Comparison of ENCODE assay signal across 2 cellular contexts in the genomic region with DNA sequence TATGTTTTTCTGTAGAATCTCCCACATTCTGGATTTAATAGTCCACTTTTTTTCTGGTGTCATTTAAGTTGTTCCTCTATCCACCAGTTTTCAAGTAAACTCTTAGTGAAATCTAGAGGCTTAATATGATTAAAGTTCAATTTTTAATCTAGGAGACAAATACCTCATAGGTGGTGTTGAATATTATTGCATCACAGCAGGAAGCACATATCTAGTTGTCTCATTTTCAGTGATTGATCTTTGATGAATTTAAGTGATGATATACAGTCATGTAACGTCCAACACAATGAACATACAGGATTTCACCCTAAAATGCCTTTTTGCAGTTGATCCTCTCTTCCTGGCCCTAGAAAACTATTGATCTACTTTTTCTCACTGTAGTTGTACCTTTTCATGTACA.
A peak's percentile ranks its signal among the peaks of the same experiment; 100 is the strongest.
TF ChIP-seq lines count a peak whose summit lies in the region.

No MANE protein-coding gene starts in this region.

TF ChIP-seq in A549, 52 proteins besides CTCF, POLR2A, EP300 and RAD21 (continued from another document):
- TF ChIP-seq, protein P1, sequence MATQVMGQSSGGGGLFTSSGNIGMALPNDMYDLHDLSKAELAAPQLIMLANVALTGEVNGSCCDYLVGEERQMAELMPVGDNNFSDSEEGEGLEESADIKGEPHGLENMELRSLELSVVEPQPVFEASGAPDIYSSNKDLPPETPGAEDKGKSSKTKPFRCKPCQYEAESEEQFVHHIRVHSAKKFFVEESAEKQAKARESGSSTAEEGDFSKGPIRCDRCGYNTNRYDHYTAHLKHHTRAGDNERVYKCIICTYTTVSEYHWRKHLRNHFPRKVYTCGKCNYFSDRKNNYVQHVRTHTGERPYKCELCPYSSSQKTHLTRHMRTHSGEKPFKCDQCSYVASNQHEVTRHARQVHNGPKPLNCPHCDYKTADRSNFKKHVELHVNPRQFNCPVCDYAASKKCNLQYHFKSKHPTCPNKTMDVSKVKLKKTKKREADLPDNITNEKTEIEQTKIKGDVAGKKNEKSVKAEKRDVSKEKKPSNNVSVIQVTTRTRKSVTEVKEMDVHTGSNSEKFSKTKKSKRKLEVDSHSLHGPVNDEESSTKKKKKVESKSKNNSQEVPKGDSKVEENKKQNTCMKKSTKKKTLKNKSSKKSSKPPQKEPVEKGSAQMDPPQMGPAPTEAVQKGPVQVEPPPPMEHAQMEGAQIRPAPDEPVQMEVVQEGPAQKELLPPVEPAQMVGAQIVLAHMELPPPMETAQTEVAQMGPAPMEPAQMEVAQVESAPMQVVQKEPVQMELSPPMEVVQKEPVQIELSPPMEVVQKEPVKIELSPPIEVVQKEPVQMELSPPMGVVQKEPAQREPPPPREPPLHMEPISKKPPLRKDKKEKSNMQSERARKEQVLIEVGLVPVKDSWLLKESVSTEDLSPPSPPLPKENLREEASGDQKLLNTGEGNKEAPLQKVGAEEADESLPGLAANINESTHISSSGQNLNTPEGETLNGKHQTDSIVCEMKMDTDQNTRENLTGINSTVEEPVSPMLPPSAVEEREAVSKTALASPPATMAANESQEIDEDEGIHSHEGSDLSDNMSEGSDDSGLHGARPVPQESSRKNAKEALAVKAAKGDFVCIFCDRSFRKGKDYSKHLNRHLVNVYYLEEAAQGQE (IDR thresholded peaks at IDR 0.05), result no peak
- TF ChIP-seq ESRRA (IDR thresholded peaks at IDR 0.05; ENCODE audit: borderline replicate concordance, low read length), result no peak
- TF ChIP-seq SMC3 (IDR thresholded peaks at IDR 0.05), result no peak
- no peak for TF ChIP-seq NR3C1 (IDR thresholded peaks at IDR 0.05)
- TF ChIP-seq, protein P2, sequence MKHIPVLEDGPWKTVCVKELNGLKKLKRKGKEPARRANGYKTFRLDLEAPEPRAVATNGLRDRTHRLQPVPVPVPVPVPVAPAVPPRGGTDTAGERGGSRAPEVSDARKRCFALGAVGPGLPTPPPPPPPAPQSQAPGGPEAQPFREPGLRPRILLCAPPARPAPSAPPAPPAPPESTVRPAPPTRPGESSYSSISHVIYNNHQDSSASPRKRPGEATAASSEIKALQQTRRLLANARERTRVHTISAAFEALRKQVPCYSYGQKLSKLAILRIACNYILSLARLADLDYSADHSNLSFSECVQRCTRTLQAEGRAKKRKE (CRISPR knock-in tag; IDR thresholded peaks at IDR 0.05; ENCODE audit: low read depth), result no peak
- TF ChIP-seq HOXB5 (CRISPR knock-in tag; IDR thresholded peaks at IDR 0.05), result no peak
- no peak for TF ChIP-seq NPAS2 (CRISPR knock-in tag; IDR thresholded peaks at IDR 0.05; ENCODE audit: borderline replicate concordance)
- TF ChIP-seq, protein P3, sequence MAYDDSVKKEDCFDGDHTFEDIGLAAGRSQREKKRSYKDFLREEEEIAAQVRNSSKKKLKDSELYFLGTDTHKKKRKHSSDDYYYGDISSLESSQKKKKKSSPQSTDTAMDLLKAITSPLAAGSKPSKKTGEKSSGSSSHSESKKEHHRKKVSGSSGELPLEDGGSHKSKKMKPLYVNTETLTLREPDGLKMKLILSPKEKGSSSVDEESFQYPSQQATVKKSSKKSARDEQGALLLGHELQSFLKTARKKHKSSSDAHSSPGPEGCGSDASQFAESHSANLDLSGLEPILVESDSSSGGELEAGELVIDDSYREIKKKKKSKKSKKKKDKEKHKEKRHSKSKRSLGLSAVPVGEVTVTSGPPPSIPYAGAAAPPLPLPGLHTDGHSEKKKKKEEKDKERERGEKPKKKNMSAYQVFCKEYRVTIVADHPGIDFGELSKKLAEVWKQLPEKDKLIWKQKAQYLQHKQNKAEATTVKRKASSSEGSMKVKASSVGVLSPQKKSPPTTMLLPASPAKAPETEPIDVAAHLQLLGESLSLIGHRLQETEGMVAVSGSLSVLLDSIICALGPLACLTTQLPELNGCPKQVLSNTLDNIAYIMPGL (CRISPR knock-in tag; IDR thresholded peaks at IDR 0.05; ENCODE audit: borderline replicate concordance), result no peak

TF ChIP-seq in K562, 482 proteins besides CTCF, POLR2A, EP300 and RAD21 (continued from another document):
- TF ChIP-seq, protein P4, sequence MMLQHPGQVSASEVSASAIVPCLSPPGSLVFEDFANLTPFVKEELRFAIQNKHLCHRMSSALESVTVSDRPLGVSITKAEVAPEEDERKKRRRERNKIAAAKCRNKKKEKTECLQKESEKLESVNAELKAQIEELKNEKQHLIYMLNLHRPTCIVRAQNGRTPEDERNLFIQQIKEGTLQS (IDR thresholded peaks at IDR 0.05), result peak; percentile 18; the same call in 1 of the 2 replicates
- TF ChIP-seq, protein P4 (CRISPR knock-in tag; conservative IDR thresholded peaks at IDR 0.05), result no peak
